ENCODE assay signal across 9 cellular contexts in the genomic region with DNA sequence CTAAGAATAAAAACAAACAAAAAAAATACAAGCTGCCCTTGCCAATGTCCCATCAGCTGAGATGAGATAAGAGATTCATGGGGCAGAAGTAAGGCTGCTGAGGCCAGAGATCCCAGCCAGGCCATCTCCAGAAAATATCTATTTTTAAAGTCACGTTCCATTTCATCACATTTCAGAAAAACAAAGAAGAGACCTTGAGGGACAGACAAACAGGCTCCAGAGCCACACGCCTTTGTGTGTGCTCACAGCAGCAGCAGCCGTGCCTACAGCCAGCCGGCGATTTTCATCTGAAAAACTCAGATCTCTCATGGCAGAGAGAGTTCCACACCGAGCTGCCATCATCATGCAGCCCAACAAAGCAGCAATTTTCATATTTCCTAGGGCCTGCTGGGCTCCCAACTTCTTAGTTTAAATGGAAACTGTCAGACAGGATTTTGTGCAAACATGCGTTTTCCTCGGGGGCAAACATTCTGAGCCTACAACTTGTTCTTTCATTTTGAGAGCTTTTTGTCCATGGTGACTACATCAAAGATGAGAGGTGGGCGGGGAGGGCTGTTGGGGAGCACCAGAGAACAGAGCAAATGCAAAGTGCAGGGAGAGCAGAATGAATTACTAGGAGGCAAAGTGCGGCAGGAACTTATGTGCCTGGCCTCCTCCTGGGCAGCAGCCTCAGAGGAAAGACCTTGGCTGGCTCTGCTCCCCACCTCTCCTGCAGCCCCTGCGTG. TPM values are rescaled to one million over a fixed set of nuclear protein-coding genes. Genes with fewer than 3 reads are reported as not detected.
DNase-seq lines count a peak whose midpoint lies in the region; ATAC-seq and TF ChIP-seq lines count a peak whose summit lies in the region.
"Had no signal": no experiment of that assay in that cellular context is flagged by ENCODE, and none has a peak within 500 bp of the region (broad histone marks: within the 10 kb centered on the region; RNA-seq: fewer than 3 reads in every experiment).

No MANE protein-coding gene starts in this region.

- peaks cover 2% of the 10 kb centered on the region for H3K36me3 Mint-ChIP-seq in progenitor cell of endocrine pancreas (ENCODE audit: insufficient read depth)

- H3K4me1 ChIP-seq in heart right ventricle: peaks cover 7 to 48% (median 25%) of the 10 kb centered on the region in 9 donors

- no peaks in the 10 kb centered on the region for H3K9me3 Mint-ChIP-seq in progenitor cell of endocrine pancreas (ENCODE audit: low read depth)

- no peak overlapping the region for H3K4me3 ChIP-seq in WERI-Rb-1 (ENCODE audit: low read depth, low read length)
- H3K4me3 ChIP-seq in heart right ventricle: peak overlapping the region in 5 of 10 donors; percentile 0 to 28 (median 10)

- no peak for DNase-seq in WERI-Rb-1
- DNase-seq in heart right ventricle: no peak
- DNase-seq in progenitor cell of endocrine pancreas (ENCODE audit: low spot score, unreplicated experiment): no peak
- DNase-seq in stimulated activated naive CD8-positive, alpha-beta T cell treated with anti-CD3 and anti-CD28 coated beads, Interleukin-15, Interleukin-2, amounts not matched to agents 100 U/mL and 50 U/mL, for 24 hours: no peak
- no peak for DNase-seq in DMS 273 treated with DMSO at 0.1 percent for 48 hours (lab: John Stamatoyannopoulos, UW)
- no peak for DNase-seq in cerebellar cortex (ENCODE audit: low spot score)
- DNase-seq: NCI-H446 treated with DMSO at 0.1 percent for 48 hours had no signal

- peak overlapping the region; percentile 97 for H3K27ac Mint-ChIP-seq in progenitor cell of endocrine pancreas

- H3K4me3 Mint-ChIP-seq in progenitor cell of endocrine pancreas (ENCODE audit: low read depth): peak overlapping the region; percentile 58

- peaks cover 77% of the 10 kb centered on the region for H3K4me1 Mint-ChIP-seq in progenitor cell of endocrine pancreas (ENCODE audit: low read depth)

- no peaks in the 10 kb centered on the region for H3K27me3 Mint-ChIP-seq in progenitor cell of endocrine pancreas

- TF ChIP-seq CTCF in C4-2B (conservative IDR thresholded peaks at IDR 0.05) (no peak), WERI-Rb-1 (IDR thresholded peaks at IDR 0.05; ENCODE audit: low read depth, low read length) (no peak), heart right ventricle (IDR thresholded peaks at IDR 0.05) (no peak), progenitor cell of endocrine pancreas (IDR thresholded peaks at IDR 0.05; ENCODE audit: unreplicated experiment) (no peak)

- WGBS in heart right ventricle, 2 donors: 46 to 48% methylated on average over 11 of the region's 11 CpGs

- H3K27me3 ChIP-seq in WERI-Rb-1 (ENCODE audit: insufficient read depth, low read depth, severe bottlenecking) (no peaks in the 10 kb centered on the region), heart right ventricle (no peaks in the 10 kb centered on the region)

- intact Hi-C loops in heart right ventricle (cut with DNase I): no loop called here

- peaks cover 4% of the 10 kb centered on the region for H3K9me3 ChIP-seq in WERI-Rb-1 (ENCODE audit: severe bottlenecking)
- H3K9me3 ChIP-seq in heart right ventricle: no peaks in the 10 kb centered on the region

- ATAC-seq in heart right ventricle: peak in 4 of 8 donors; percentile 11 to 41 (median 24)
- no peak for ATAC-seq in stimulated activated naive CD8-positive, alpha-beta T cell treated with anti-CD3 and anti-CD28 coated beads, Interleukin-15, Interleukin-2, amounts not matched to agents 100 U/mL and 50 U/mL, for 24 hours
- ATAC-seq in HG02981 (IDR thresholded peaks at IDR 0.05; ENCODE audit: unreplicated experiment): no peak

- H3K27ac ChIP-seq in C4-2B: peak overlapping the region; percentile 98
- peak overlapping the region; percentile 64 for H3K27ac ChIP-seq in WERI-Rb-1
- H3K27ac ChIP-seq in heart right ventricle: peak overlapping the region in 6 of 10 donors; percentile 14 to 59 (median 42)

- peaks cover 18% of the 10 kb centered on the region for H3K36me3 ChIP-seq in WERI-Rb-1
- no peaks in the 10 kb centered on the region for H3K36me3 ChIP-seq in heart right ventricle

RNA-seq across cellular contexts. Expression of a gene that starts 38.8 kb away (rescaled TPM):
- total RNA-seq in heart right ventricle: 10 to 100 TPM in 7 of 10 donors, 1 to 10 TPM in 3; 6.6 to 14.1 (median 11.7) TPM
- polyA plus RNA-seq in heart right ventricle: 1 to 10 TPM; 5.0 to 5.8 TPM
- 132 and 149 TPM in 2 replicates for total RNA-seq in progenitor cell of endocrine pancreas

Comparison
In these comparisons a context has a peak if more than half of its experiments do, and no peak if none do; other contexts are left out.
1. H3K27ac ChIP-seq: peak in every context shown above with its lines; median percentile 98 in C4-2B; 64 in WERI-Rb-1; 42 in heart right ventricle.